8 cellular contexts compared by ENCODE assay signal in the genomic region with DNA sequence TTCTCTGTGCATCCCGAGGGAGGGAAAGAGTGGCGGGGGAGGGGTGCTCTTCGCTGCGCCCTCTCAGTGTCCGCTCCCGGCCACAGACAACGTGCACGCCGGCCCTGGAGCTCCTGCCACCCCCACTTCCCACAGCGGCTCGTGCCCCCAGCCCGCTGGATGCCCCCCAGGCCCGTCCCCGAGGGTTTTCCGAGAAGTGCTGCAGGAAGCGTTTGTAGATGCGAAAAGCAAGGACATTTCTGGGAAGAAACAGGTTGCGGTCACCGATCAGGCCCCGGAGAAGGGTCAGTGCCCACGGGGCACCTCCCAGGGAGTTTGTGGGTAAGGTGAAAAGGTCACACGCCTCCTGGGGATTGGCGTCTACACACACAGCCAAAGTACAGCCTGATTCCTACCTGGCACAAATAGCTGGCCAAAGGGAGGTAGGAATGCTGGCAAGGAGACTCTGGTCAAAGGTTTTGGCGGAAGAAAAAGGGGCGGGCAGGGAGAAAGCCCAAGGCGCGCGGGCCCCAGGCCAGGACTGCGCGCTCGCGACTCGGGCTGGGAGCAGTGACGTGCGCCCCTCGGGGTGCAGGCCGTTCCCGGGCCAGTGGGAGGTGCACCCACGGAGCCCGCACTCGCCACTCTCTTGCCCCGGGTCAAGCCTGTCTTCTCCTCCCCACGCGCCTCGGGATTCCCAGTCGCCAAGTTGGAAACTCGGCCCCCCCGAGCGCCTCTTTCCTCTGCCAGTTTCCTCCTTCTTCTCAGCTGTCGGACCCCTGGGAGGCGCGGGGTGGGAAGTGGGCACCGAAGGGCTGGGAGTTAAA. TPM values are rescaled to one million over a fixed set of nuclear protein-coding genes. Genes with fewer than 3 reads are reported as not detected.
DNase-seq lines count a peak whose midpoint lies in the region; ATAC-seq, FAIRE-seq and TF ChIP-seq lines count a peak whose summit lies in the region.

No MANE protein-coding gene starts in this region.

- H3K27ac ChIP-seq in HEK293 (ENCODE audit: extremely low read depth, low read depth, low read length), result peak overlapping the region; percentile 99
- H3K27ac ChIP-seq in pancreas, result peak overlapping the region; percentile 79 to 94 (median 92)

- H3K36me3 Mint-ChIP-seq in natural killer cell treated with Interleukin-12 subunit alpha and Interleukin-12 subunit beta and Interleukin-15 and Interleukin-18, amount 100 ng/mL, for 72 hours, result no peaks in the 10 kb centered on the region

- ATAC-seq in Right ventricle myocardium inferior (peak; percentile 66), pancreas (peak; percentile 54 to 71 (median 58)), HG03354 (IDR thresholded peaks at IDR 0.05; ENCODE audit: poor library complexity, severe bottlenecking, unreplicated experiment) (no peak)
- ATAC-seq in natural killer cell treated with Interleukin-12 subunit alpha and Interleukin-12 subunit beta and Interleukin-15 and Interleukin-18, amount 100 ng/mL, for 72 hours, result no peak

- CTCF ChIA-PET in HEK293 (lab: Yijun Ruan, JAX), result no interaction called here

- H3K4me1 ChIP-seq in HEK293 (ENCODE audit: control insufficient read depth, insufficient read depth, low read length) (peaks cover 14% of the 10 kb centered on the region), pancreas (peaks cover 0 to 11% (median under 1%) of the 10 kb centered on the region in 3 donors)

- peaks cover 6 to 11% of the 10 kb centered on the region in 2 donors for H3K4me1 Mint-ChIP-seq in natural killer cell treated with Interleukin-12 subunit alpha and Interleukin-12 subunit beta and Interleukin-15 and Interleukin-18, amount 100 ng/mL, for 72 hours (ENCODE audit: low read depth in 2 of 2)

- H3K27me3 ChIP-seq in pancreas, result no peaks in the 10 kb centered on the region

- 0 to 1% methylated on average over 53 of the region's 53 CpGs for WGBS in pancreas, 2 donors

- H3K36me3 ChIP-seq in HEK293 (ENCODE audit: control insufficient read depth in 2 of 2, insufficient read depth in 1 of 2, low read length in 2 of 2) (no peaks in the 10 kb centered on the region), pancreas (no peaks in the 10 kb centered on the region)

- H3K27ac Mint-ChIP-seq in natural killer cell treated with Interleukin-12 subunit alpha and Interleukin-12 subunit beta and Interleukin-15 and Interleukin-18, amount 100 ng/mL, for 72 hours, result no peak overlapping the region

- peak overlapping the region; percentile 90 for H3K4me3 ChIP-seq in HEK293 (ENCODE audit: low read depth, low read length)
- peak overlapping the region; percentile 54 to 78 (median 69) for H3K4me3 ChIP-seq in pancreas

- intact Hi-C loops in Right ventricle myocardium inferior (cut with DNase I), result loop anchor here (1.0 to 10.0 kb wide), 6 partner anchors 61 to 551 kb away; no protein-coding TSS in a partner anchor
- intact Hi-C loops in pancreas (cut with DNase I), result loop anchor here in 1 of 3 donors (5.0 kb wide), 1 partner anchor 1301 kb away; no protein-coding TSS in a partner anchor

- TF ChIP-seq CTCF in HEK293 (tag by site-specific recombination; IDR thresholded peaks at IDR 0.05) (peak; percentile 69; the same call in 1 of the 2 replicates), pancreas (IDR thresholded peaks at IDR 0.05) (no peak)

- POLR2A ChIA-PET in HEK293 (lab: Yijun Ruan, JAX), result interaction anchor here (0.5 to 1.5 kb wide), 6 partner anchors 8 to 366 kb away, joined by 3 to 4 read pairs (median 4); no protein-coding TSS in a partner anchor

- H3K27me3 Mint-ChIP-seq in natural killer cell treated with Interleukin-12 subunit alpha and Interleukin-12 subunit beta and Interleukin-15 and Interleukin-18, amount 100 ng/mL, for 72 hours, result peaks cover 42 to 57% of the 10 kb centered on the region in 2 donors

- no peak overlapping the region for H3K4me3 Mint-ChIP-seq in natural killer cell treated with Interleukin-12 subunit alpha and Interleukin-12 subunit beta and Interleukin-15 and Interleukin-18, amount 100 ng/mL, for 72 hours

- DNase-seq in AG08395 (ENCODE audit: low spot score) (peak; percentile 64), Right ventricle myocardium inferior (ENCODE audit: missing footprints) (peak; percentile 85), pancreas (peak; percentile 63 to 87 (median 78)), NCI-H82 (lab: John Stamatoyannopoulos, UW) (no peak)
- DNase-seq in activated naive CD4-positive, alpha-beta T cell treated with anti-CD3 and anti-CD28 coated beads, Interleukin-2, amount 50 U/mL, for 16 hours, result peak; percentile 12
- DNase-seq in natural killer cell treated with Interleukin-12 subunit alpha and Interleukin-12 subunit beta and Interleukin-15 and Interleukin-18, amount 100 ng/mL, for 72 hours (ENCODE audit: low spot score), result no peak

- H3K9me3 ChIP-seq in HEK293 (ENCODE audit: control insufficient read depth, insufficient read depth, low read depth, low read length), result no peaks in the 10 kb centered on the region
- H3K9me3 ChIP-seq in pancreas, result no peaks in the 10 kb centered on the region

- H3K9me3 Mint-ChIP-seq in natural killer cell treated with Interleukin-12 subunit alpha and Interleukin-12 subunit beta and Interleukin-15 and Interleukin-18, amount 100 ng/mL, for 72 hours, result no peaks in the 10 kb centered on the region

- FAIRE-seq in pancreas (lab: Jason Lieb, UNC), result no peak

TF ChIP-seq in HEK293, 187 proteins besides CTCF, POLR2A, EP300 and RAD21 (continues in another document):
- TF ChIP-seq, protein P1, sequence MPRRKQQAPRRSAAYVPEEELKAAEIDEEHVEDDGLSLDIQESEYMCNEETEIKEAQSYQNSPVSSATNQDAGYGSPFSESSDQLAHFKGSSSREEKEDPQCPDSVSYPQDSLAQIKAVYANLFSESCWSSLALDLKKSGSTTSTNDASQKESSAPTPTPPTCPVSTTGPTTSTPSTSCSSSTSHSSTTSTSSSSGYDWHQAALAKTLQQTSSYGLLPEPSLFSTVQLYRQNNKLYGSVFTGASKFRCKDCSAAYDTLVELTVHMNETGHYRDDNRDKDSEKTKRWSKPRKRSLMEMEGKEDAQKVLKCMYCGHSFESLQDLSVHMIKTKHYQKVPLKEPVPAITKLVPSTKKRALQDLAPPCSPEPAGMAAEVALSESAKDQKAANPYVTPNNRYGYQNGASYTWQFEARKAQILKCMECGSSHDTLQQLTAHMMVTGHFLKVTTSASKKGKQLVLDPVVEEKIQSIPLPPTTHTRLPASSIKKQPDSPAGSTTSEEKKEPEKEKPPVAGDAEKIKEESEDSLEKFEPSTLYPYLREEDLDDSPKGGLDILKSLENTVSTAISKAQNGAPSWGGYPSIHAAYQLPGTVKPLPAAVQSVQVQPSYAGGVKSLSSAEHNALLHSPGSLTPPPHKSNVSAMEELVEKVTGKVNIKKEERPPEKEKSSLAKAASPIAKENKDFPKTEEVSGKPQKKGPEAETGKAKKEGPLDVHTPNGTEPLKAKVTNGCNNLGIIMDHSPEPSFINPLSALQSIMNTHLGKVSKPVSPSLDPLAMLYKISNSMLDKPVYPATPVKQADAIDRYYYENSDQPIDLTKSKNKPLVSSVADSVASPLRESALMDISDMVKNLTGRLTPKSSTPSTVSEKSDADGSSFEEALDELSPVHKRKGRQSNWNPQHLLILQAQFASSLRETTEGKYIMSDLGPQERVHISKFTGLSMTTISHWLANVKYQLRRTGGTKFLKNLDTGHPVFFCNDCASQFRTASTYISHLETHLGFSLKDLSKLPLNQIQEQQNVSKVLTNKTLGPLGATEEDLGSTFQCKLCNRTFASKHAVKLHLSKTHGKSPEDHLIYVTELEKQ (tag by site-specific recombination; IDR thresholded peaks at IDR 0.05; ENCODE audit: borderline replicate concordance), result no peak
- TF ChIP-seq, protein P2, sequence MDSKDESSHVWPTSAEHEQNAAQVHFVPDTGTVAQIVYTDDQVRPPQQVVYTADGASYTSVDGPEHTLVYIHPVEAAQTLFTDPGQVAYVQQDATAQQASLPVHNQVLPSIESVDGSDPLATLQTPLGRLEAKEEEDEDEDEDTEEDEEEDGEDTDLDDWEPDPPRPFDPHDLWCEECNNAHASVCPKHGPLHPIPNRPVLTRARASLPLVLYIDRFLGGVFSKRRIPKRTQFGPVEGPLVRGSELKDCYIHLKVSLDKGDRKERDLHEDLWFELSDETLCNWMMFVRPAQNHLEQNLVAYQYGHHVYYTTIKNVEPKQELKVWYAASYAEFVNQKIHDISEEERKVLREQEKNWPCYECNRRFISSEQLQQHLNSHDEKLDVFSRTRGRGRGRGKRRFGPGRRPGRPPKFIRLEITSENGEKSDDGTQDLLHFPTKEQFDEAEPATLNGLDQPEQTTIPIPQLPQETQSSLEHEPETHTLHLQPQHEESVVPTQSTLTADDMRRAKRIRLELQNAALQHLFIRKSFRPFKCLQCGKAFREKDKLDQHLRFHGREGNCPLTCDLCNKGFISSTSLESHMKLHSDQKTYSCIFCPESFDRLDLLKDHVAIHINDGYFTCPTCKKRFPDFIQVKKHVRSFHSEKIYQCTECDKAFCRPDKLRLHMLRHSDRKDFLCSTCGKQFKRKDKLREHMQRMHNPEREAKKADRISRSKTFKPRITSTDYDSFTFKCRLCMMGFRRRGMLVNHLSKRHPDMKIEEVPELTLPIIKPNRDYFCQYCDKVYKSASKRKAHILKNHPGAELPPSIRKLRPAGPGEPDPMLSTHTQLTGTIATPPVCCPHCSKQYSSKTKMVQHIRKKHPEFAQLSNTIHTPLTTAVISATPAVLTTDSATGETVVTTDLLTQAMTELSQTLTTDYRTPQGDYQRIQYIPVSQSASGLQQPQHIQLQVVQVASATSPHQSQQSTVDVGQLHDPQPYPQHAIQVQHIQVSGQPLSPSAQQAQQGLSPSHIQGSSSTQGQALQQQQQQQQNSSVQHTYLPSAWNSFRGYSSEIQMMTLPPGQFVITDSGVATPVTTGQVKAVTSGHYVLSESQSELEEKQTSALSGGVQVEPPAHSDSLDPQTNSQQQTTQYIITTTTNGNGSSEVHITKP (tag by site-specific recombination; IDR thresholded peaks at IDR 0.05), result no peak; the same call in 1 of the 2 replicates
- TF ChIP-seq ZNF211 (tag by site-specific recombination; IDR thresholded peaks at IDR 0.05; ENCODE audit: low read depth) (no peak), REPIN1 (tag by site-specific recombination; IDR thresholded peaks at IDR 0.05; ENCODE audit: low read depth) (no peak), KLF10 (tag by site-specific recombination; IDR thresholded peaks at IDR 0.05) (no peak)

RNA-seq across cellular contexts. Expression of a gene that starts 1.5 kb away (rescaled TPM):
- total RNA-seq in Right ventricle myocardium inferior (175 TPM), pancreas (10 to 100 TPM; 26.2 to 56.4 (median 32.8) TPM)
- polyA plus RNA-seq in pancreas, result 10 to 100 TPM; 12.0 to 26.0 TPM
- total RNA-seq in natural killer cell treated with Interleukin-12 subunit alpha and Interleukin-12 subunit beta and Interleukin-15 and Interleukin-18, amount 100 ng/mL, for 72 hours, result 1 to 10 TPM in 1 of 2 donors, under 1 TPM in 1; 0.33 to 1.5 TPM

Comparison
In these comparisons a context has a peak if more than half of its experiments do, and no peak if none do; other contexts are left out.
1. DNase-seq: peak in AG08395 (single experiment), activated naive CD4-positive, alpha-beta T cell treated with anti-CD3 and anti-CD28 coated beads, Interleukin-2, amount 50 U/mL, for 16 hours (single experiment), Right ventricle myocardium inferior (single experiment) and pancreas (6 of 6); none in natural killer cell treated with Interleukin-12 subunit alpha and Interleukin-12 subunit beta and Interleukin-15 and Interleukin-18, amount 100 ng/mL, for 72 hours (single experiment) and NCI-H82 (single experiment).
2. ATAC-seq: peak in Right ventricle myocardium inferior (single experiment) and pancreas (4 of 4); none in HG03354 (single experiment) and natural killer cell treated with Interleukin-12 subunit alpha and Interleukin-12 subunit beta and Interleukin-15 and Interleukin-18, amount 100 ng/mL, for 72 hours (0 of 2).
3. RNA of a gene that starts 1.5 kb away (total RNA-seq): 175 TPM in Right ventricle myocardium inferior (single experiment) and 26.2 to 56.4 TPM in pancreas; 0.33 to 1.5 TPM in natural killer cell treated with Interleukin-12 subunit alpha and Interleukin-12 subunit beta and Interleukin-15 and Interleukin-18, amount 100 ng/mL, for 72 hours; every median in the first group is over 10 times any median in the second.